ENCODE assay signal across 8 cellular contexts in the genomic region with DNA sequence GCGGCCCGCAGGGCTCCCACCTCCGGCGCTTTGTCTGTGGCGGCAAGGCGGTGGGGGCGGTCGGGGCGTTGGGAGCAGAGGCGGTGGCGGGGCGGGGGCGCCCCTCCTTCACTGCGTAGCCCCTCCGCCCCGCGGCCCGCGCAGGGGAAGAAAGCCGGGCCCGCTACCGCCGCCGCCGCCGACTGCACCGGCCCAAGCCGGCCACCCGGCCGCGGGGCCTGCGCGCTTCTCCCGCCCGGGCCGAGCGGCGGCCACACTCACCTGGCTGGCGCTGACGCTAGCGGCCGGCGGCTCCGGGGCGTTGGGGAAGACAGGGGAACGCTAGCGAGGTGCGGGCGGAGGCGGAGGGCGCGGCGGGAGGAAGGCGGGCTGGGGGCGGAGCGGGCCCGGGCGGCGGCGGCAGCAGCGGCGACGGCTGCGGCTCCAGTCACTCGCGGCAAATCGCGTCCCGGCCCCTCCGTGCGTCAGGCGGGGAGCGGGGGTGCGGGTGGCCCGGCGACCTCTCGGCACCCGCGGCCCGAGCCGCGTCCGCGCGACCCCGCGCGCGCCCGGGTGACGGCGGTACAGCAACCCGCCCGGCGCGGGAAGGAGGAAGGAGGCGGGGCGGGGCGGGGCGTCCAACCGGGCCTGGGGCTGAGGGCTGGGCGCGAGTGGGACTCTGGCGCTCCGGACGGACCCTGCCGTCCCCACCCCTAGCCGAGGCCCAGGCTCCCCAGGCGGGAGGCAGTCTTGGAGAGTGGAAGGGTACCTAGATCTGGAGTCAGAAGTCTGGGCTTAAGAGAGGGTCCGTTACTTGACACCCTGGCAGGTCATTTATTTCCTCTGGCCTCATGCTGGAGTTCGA. TPM values are rescaled to one million over a fixed set of nuclear protein-coding genes. Genes with fewer than 3 reads are reported as not detected.
A peak's percentile ranks its signal among the peaks of the same experiment; 100 is the strongest.
DNase-seq lines count a peak whose midpoint lies in the region; ATAC-seq and TF ChIP-seq lines count a peak whose summit lies in the region.

A gene with protein sequence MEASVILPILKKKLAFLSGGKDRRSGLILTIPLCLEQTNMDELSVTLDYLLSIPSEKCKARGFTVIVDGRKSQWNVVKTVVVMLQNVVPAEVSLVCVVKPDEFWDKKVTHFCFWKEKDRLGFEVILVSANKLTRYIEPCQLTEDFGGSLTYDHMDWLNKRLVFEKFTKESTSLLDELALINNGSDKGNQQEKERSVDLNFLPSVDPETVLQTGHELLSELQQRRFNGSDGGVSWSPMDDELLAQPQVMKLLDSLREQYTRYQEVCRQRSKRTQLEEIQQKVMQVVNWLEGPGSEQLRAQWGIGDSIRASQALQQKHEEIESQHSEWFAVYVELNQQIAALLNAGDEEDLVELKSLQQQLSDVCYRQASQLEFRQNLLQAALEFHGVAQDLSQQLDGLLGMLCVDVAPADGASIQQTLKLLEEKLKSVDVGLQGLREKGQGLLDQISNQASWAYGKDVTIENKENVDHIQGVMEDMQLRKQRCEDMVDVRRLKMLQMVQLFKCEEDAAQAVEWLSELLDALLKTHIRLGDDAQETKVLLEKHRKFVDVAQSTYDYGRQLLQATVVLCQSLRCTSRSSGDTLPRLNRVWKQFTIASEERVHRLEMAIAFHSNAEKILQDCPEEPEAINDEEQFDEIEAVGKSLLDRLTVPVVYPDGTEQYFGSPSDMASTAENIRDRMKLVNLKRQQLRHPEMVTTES (minus strand): TSS at position 595 of the 844 bp plus-strand sequence. CDS start 72,991 bp downstream, outside the sequence.

- H3K9me3 ChIP-seq in right atrium auricular region: no peaks in the 10 kb centered on the region

- no peaks in the 10 kb centered on the region for H3K27me3 ChIP-seq in right atrium auricular region

- H3K36me3 ChIP-seq in right atrium auricular region: no peaks in the 10 kb centered on the region

- H3K27ac ChIP-seq in right atrium auricular region: peak within 1 kb of the TSS; percentile 86 to 89

- H3K4me1 Mint-ChIP-seq in T-helper 1 cell treated with Interleukin-12 subunit alpha and Interleukin-12 subunit beta and Interleukin-4 antibody, amounts not matched to agents 30 μg/mL and 1 μg/mL, for 36 hours (ENCODE audit: low read depth): peaks cover 18% of the 10 kb centered on the region

- H3K27ac Mint-ChIP-seq in T-helper 1 cell treated with Interleukin-12 subunit alpha and Interleukin-12 subunit beta and Interleukin-4 antibody, amounts not matched to agents 30 μg/mL and 1 μg/mL, for 36 hours: no peak within 1 kb of the TSS

- H3K4me3 ChIP-seq in right atrium auricular region: peak within 1 kb of the TSS; percentile 67 to 86

- DNase-seq in ELF-1 (ENCODE audit: low read depth, low spot score) (peak; percentile 64), HuH-7.5 (ENCODE audit: low spot score) (peak; percentile 43), amygdala (lab: John Stamatoyannopoulos, UW) (peak in 45 of 56 donors; percentile 21 to 78 (median 48)), right atrium auricular region (ENCODE audit: low spot score) (no peak), pulmonary artery endothelial cell (ENCODE audit: low read depth, low spot score) (no peak), superior temporal gyrus (ENCODE audit: extremely low spot score) (no peak)

- peaks cover 52% of the 10 kb centered on the region for H3K27me3 Mint-ChIP-seq in T-helper 1 cell treated with Interleukin-12 subunit alpha and Interleukin-12 subunit beta and Interleukin-4 antibody, amounts not matched to agents 30 μg/mL and 1 μg/mL, for 36 hours (ENCODE audit: low read depth)

- no peak for TF ChIP-seq CTCF in right atrium auricular region (IDR thresholded peaks at IDR 0.05)

- H3K36me3 Mint-ChIP-seq in T-helper 1 cell treated with Interleukin-12 subunit alpha and Interleukin-12 subunit beta and Interleukin-4 antibody, amounts not matched to agents 30 μg/mL and 1 μg/mL, for 36 hours (ENCODE audit: low read depth): no peaks in the 10 kb centered on the region

- peak within 1 kb of the TSS; percentile 84 for H3K4me3 Mint-ChIP-seq in T-helper 1 cell treated with Interleukin-12 subunit alpha and Interleukin-12 subunit beta and Interleukin-4 antibody, amounts not matched to agents 30 μg/mL and 1 μg/mL, for 36 hours

- H3K4me1 ChIP-seq in right atrium auricular region: peaks cover 0 to 40% of the 10 kb centered on the region in 2 donors

- ATAC-seq in GM21529 (IDR thresholded peaks at IDR 0.05; ENCODE audit: unreplicated experiment): peak; percentile 67

- peaks cover 7% of the 10 kb centered on the region for H3K9me3 Mint-ChIP-seq in T-helper 1 cell treated with Interleukin-12 subunit alpha and Interleukin-12 subunit beta and Interleukin-4 antibody, amounts not matched to agents 30 μg/mL and 1 μg/mL, for 36 hours

RNA-seq across cellular contexts. Expression of the gene that starts here (rescaled TPM):
- total RNA-seq in right atrium auricular region (10 to 100 TPM; 16.5 to 19.7 TPM), pulmonary artery endothelial cell (32.5 and 39.4 TPM in 2 replicates)

Comparison
In these comparisons a context has a peak if more than half of its experiments do, and no peak if none do; other contexts are left out.
1. DNase-seq: peak in ELF-1 (single experiment), HuH-7.5 (single experiment) and amygdala (45 of 56); none in right atrium auricular region (single experiment), pulmonary artery endothelial cell (single experiment) and superior temporal gyrus (single experiment).